ENCODE assay signal across 11 cellular contexts in the genomic region with DNA sequence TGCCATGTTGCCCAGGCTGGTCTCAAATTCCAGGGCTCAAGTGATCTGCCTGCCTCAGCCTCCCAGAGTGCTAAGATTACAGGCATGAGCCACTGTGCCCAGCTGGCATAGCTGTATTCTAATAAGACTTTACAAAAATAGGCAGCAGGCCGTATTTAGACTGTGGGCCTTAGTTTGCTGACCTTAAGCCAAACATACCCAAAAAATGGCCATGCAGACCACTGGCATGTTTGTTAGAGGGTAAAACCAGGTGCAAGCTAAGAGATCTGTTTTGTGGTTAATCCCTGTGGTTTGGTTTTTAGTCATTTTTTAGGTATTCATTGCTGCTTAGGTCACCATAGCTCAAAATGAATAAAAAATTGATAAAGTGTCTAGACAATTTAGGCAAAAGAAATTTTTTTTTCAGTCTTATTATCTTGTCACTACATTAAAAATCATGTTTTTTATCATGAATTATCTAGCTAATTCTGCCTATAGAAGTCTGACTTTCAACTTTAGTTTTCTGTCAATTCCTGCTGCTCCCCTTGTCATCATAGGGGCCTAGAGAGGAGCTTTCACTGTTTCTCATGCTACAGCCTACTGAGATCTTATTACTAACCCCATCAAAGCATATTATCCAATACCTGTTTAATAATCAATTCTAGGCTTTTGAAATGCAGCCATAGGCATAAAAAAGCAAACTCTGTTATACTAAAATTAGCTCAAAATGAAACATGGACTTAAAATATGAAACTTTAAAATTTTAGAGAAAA. TPM values are rescaled to one million over a fixed set of nuclear protein-coding genes. Genes with fewer than 3 reads are reported as not detected.
DNase-seq lines count a peak whose midpoint lies in the region; ATAC-seq lines count a peak whose summit lies in the region.
"Had no signal": no experiment of that assay in that cellular context is flagged by ENCODE, and none has a peak within 500 bp of the region (broad histone marks: within the 10 kb centered on the region; RNA-seq: fewer than 3 reads in every experiment).

No MANE protein-coding gene starts in this region.

- no peak overlapping the region for H3K18ac ChIP-seq in mesenchymal stem cell (ENCODE audit: low read depth in 1 of 2, low read length in 2 of 2)

- peak; percentile 90 for ATAC-seq in GM18870 (IDR thresholded peaks at IDR 0.05; ENCODE audit: unreplicated experiment)

- H4K8ac ChIP-seq in mesenchymal stem cell (ENCODE audit: low read length) = no peak overlapping the region

- H3K9ac ChIP-seq in mesenchymal stem cell (ENCODE audit: low read length) = no peak overlapping the region

- peak; percentile 29 for DNase-seq in HCEC 1CT
- peak; percentile 46 for DNase-seq in HS-27A (ENCODE audit: low read depth)
- DNase-seq in mesenchymal stem cell = no peak
- no peak for DNase-seq in DMS53 (lab: John Stamatoyannopoulos, UW)
- DNase-seq in H7 = no peak
- DNase-seq in cerebellum (ENCODE audit: low spot score) = no peak
- DNase-seq in activated T-cell treated with anti-CD3 and anti-CD28 coated beads for 4 hours = no peak
- DNase-seq: Calu3; effector CD8-positive, alpha-beta T cell had no signal

- no peak overlapping the region for H2AK5ac ChIP-seq in mesenchymal stem cell (ENCODE audit: low read length, severe bottlenecking)

- H2BK5ac ChIP-seq in mesenchymal stem cell (ENCODE audit: low read depth, low read length, poor library complexity, severe bottlenecking) = no peak overlapping the region

- H3K4me2 ChIP-seq in mesenchymal stem cell (ENCODE audit: low read length, poor library complexity, severe bottlenecking) = no peak overlapping the region

- peaks cover 3 to 4% of the 10 kb centered on the region in 2 experiments for H3K27me3 ChIP-seq in mesenchymal stem cell (ENCODE audit: control insufficient read depth in 1 of 2, insufficient read depth in 1 of 2, low read length in 2 of 2)
- H3K27me3 ChIP-seq in H7 (ENCODE audit: control insufficient read depth, insufficient read depth, low read length) = no peaks in the 10 kb centered on the region
- H3K27me3 ChIP-seq: SJSA1 had no signal

- H3K23ac ChIP-seq in mesenchymal stem cell (ENCODE audit: low read length in 2 of 2) = no peak overlapping the region

- H2AFZ ChIP-seq in mesenchymal stem cell (ENCODE audit: low read depth, low read length) = no peak overlapping the region

- H3K27ac ChIP-seq in mesenchymal stem cell (ENCODE audit: low read length, poor library complexity, severe bottlenecking) = peak overlapping the region; percentile 29
- H3K27ac ChIP-seq: SJSA1 had no signal

- H3K4me3 ChIP-seq in mesenchymal stem cell (ENCODE audit: insufficient read depth in 1 of 2, low read depth in 1 of 2, low read length in 2 of 2) (no peak overlapping the region), H7 (ENCODE audit: insufficient read depth, low read depth, low read length) (no peak overlapping the region)
- H3K4me3 ChIP-seq: SJSA1 had no signal

- no peaks in the 10 kb centered on the region for H3K9me3 ChIP-seq in mesenchymal stem cell (ENCODE audit: control insufficient read depth, low read length)
- H3K9me3 ChIP-seq: SJSA1 had no signal

- H2BK12ac ChIP-seq in mesenchymal stem cell (ENCODE audit: low read length in 2 of 2) = no peak overlapping the region

- WGBS in mesenchymal stem cell = 88% methylated on average over 1 of the region's 1 CpG

- no peaks in the 10 kb centered on the region for H3K79me1 ChIP-seq in mesenchymal stem cell (replicated peaks; ENCODE audit: low read length, poor library complexity, severe bottlenecking)

- peaks cover 2% of the 10 kb centered on the region for H3K4me1 ChIP-seq in mesenchymal stem cell (ENCODE audit: control insufficient read depth, insufficient read depth, low read depth, low read length)
- H3K4me1 ChIP-seq: SJSA1 had no signal

- H2BK120ac ChIP-seq in mesenchymal stem cell (ENCODE audit: low read depth, low read length) = no peak overlapping the region

- H3K4ac ChIP-seq in mesenchymal stem cell (ENCODE audit: low read depth in 1 of 2, low read length in 2 of 2) = no peak overlapping the region

- no peaks in the 10 kb centered on the region for H3K36me3 ChIP-seq in mesenchymal stem cell (ENCODE audit: control insufficient read depth in 1 of 2, insufficient read depth in 2 of 2, low read depth in 1 of 2, low read length in 2 of 2)
- H3K36me3 ChIP-seq in H7 (replicated peaks; ENCODE audit: control insufficient read depth, insufficient read depth, low read length) = no peaks in the 10 kb centered on the region
- H3K36me3 ChIP-seq: SJSA1 had no signal

- H2BK15ac ChIP-seq in mesenchymal stem cell (ENCODE audit: low read depth, poor library complexity, severe bottlenecking) = no peak overlapping the region

- no peak overlapping the region for H4K91ac ChIP-seq in mesenchymal stem cell (ENCODE audit: low read length)

- H3K14ac ChIP-seq in mesenchymal stem cell (ENCODE audit: low read length in 2 of 2) = no peak overlapping the region

RNA-seq across cellular contexts. Expression of a gene that starts 7.5 kb away (rescaled TPM):
- not detected for polyA plus RNA-seq in mesenchymal stem cell (2013, experiment 1 of 2)
- polyA plus RNA-seq in mesenchymal stem cell (2013, experiment 2 of 2) = 0.19 TPM
- 1.3 and 4.5 TPM in 2 replicates for total RNA-seq in H7 (2014; rRNA removed; shearing (Covaris generic))
- total RNA-seq in cerebellum = not detected
- total RNA-seq: Calu3, SJSA1 had no signal

Comparison
In these comparisons a context has a peak if more than half of its experiments do, and no peak if none do; other contexts are left out.
1. DNase-seq: peak in HCEC 1CT (single experiment) and HS-27A (single experiment); none in mesenchymal stem cell (single experiment), DMS53 (single experiment), H7 (single experiment), cerebellum (single experiment) and activated T-cell treated with anti-CD3 and anti-CD28 coated beads for 4 hours (single experiment).